Comparison of ENCODE assay signal across 14 cellular contexts in the genomic region with DNA sequence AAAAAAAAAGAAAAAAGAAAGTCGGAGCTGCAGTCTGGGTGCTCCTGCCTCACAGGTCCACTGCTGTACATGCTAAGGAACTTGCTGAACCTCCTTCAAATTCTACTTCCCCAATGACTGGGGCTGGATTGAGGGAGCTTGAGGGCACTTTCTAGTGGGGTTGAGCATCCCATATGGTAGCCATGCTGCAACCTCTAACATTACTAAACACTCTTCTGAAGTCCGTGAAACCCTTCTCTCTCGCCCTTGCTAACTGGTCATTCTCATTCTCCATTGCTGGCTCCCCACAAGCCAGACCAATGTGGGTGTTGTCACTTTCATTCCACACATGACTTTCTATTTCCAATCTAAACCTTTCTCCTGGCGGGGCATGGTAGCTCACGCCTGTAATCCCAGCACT. TPM values are rescaled to one million over a fixed set of nuclear protein-coding genes. Genes with fewer than 3 reads are reported as not detected.
A peak's percentile ranks its signal among the peaks of the same experiment; 100 is the strongest.
DNase-seq lines count a peak whose midpoint lies in the region; ATAC-seq, FAIRE-seq and TF ChIP-seq lines count a peak whose summit lies in the region.
"Had no signal": no experiment of that assay in that cellular context is flagged by ENCODE, and none has a peak within 500 bp of the region (broad histone marks: within the 10 kb centered on the region; RNA-seq: fewer than 3 reads in every experiment).

No MANE protein-coding gene starts in this region.

- no peak for DNase-seq in CD8-positive, alpha-beta T cell
- DNase-seq in GM12878 (ENCODE audit: low read depth, low spot score) (no peak), vagina (ENCODE audit: extremely low spot score in 2 of 2) (no peak)
- DNase-seq in stimulated activated naive CD4-positive, alpha-beta T cell (lab: John Stamatoyannopoulos, UW) = no peak
- no peak for DNase-seq in activated CD4-positive, CD25-positive, alpha-beta regulatory T cell treated with anti-CD3 and anti-CD28 coated beads, Interleukin-2, amount 50 U/mL, for 72 hours
- DNase-seq in activated CD8-positive, alpha-beta memory T cell treated with anti-CD3 and anti-CD28 coated beads, Interleukin-2, amount 50 U/mL, for 4 hours = no peak
- DNase-seq: activated CD8-positive, alpha-beta memory T cell treated with anti-CD3 and anti-CD28 coated beads for 24 hours; GF-D8; NCI-H1048; sigmoid colon had no signal

- H3K79me2 ChIP-seq in KMS-11 (ENCODE audit: insufficient read depth, low read depth) (peaks cover 17% of the 10 kb centered on the region; the same call in 1 of the 2 replicates), GM12878 (ENCODE audit: control insufficient read depth, insufficient read depth, low read length) (peaks cover 13% of the 10 kb centered on the region)

- H3K36me3 Mint-ChIP-seq in CD8-positive, alpha-beta T cell = peaks cover 47% of the 10 kb centered on the region
- H3K36me3 Mint-ChIP-seq in nephron (ENCODE audit: low read depth) = peaks cover 21% of the 10 kb centered on the region

- WGBS in GM12878 (ENCODE audit: insufficient coverage, insufficient replicate concordance, low lambda C conversion rate, missing lambda C conversion rate) = 78% methylated on average over 5 of the region's 5 CpGs

- H3K4me3 ChIP-seq in CD8-positive, alpha-beta T cell (ENCODE audit: low read depth, low read length) = no peak overlapping the region
- H3K4me3 ChIP-seq in KMS-11 (IDR thresholded peaks at IDR 0.05; ENCODE audit: insufficient read depth, low read depth, low read length) (no peak overlapping the region), GM12878 (peak overlapping the region; percentile 100), vagina (peak overlapping the region in 1 of 2 donors; percentile 98)

- no peak overlapping the region for H3K27ac ChIP-seq in CD8-positive, alpha-beta T cell (ENCODE audit: low read depth, low read length)
- H3K27ac ChIP-seq in KMS-11 (no peak overlapping the region), GM12878 (ENCODE audit: control insufficient read depth, insufficient read depth) (no peak overlapping the region), vagina (no peak overlapping the region)

- CTCF ChIA-PET in CD8-positive, alpha-beta T cell (lab: Charles Lee) = interaction anchor here (1.2 to 3.0 kb wide), 3 partner anchors 9 to 31 kb away, joined by 4 to 14 read pairs (median 4); no protein-coding TSS in a partner anchor
- CTCF ChIA-PET in GM12878 (lab: Yijun Ruan, JAX) = interaction anchor here (1.1 to 3.4 kb wide), 11 partner anchors 15 to 487 kb away, joined by 3 to 24 read pairs (median 7); partner anchors contain the start of genes CDC45, DGCR2 and SLC25A1

- no peak for TF ChIP-seq CTCF in CD8-positive, alpha-beta T cell (IDR thresholded peaks at IDR 0.05)
- TF ChIP-seq CTCF in KMS-11 (conservative IDR thresholded peaks at IDR 0.05; ENCODE audit: low read depth, low read length) (no peak), GM12878 (IDR thresholded peaks at IDR 0.05 in 2 of 3, conservative IDR thresholded peaks at IDR 0.05 in 1 of 3; ENCODE audit: control insufficient read depth in 2 of 3, extremely low read depth in 1 of 3, insufficient read depth in 1 of 3, low read depth in 3 of 3, low read length in 3 of 3) (no peak), nephron (IDR thresholded peaks at IDR 0.05; ENCODE audit: unreplicated experiment in 3 of 3) (no peak), vagina (IDR thresholded peaks at IDR 0.05) (no peak)

- H3K27me3 ChIP-seq in CD8-positive, alpha-beta T cell (ENCODE audit: insufficient read depth, low read length) = no peaks in the 10 kb centered on the region
- H3K27me3 ChIP-seq in KMS-11 (ENCODE audit: insufficient read depth, low read depth) (no peaks in the 10 kb centered on the region; the same call in 1 of the 2 replicates), GM12878 (replicated peaks in 1 of 2; ENCODE audit: control insufficient read depth in 2 of 2, insufficient read depth in 2 of 2, low read length in 1 of 2) (peaks cover 0 to 5% of the 10 kb centered on the region in 2 experiments; a peak in 2 of 4 replicates), vagina (no peaks in the 10 kb centered on the region)

- TF ChIP-seq EP300 in GM12878 (IDR thresholded peaks at IDR 0.05; ENCODE audit: borderline replicate concordance in 1 of 2, control insufficient read depth in 1 of 2, low read depth in 2 of 2, low read length in 2 of 2) = no peak

- H3K9ac ChIP-seq in KMS-11 (no peak overlapping the region), GM12878 (ENCODE audit: control insufficient read depth, insufficient read depth, low read length) (peak overlapping the region; percentile 82)

- ATAC-seq in CD8-positive, alpha-beta T cell = no peak
- no peak for ATAC-seq in GM12878

- SMC1A ChIA-PET in GM12878 (lab: Charles Lee; ENCODE audit: uncharacterized antibody, unreplicated experiment) = interaction anchor here (1.7 to 2.5 kb wide), 2 partner anchors 25 to 36 kb away, joined by 7 to 14 read pairs; partner anchors contain the start of gene SLC25A1

- no TSS peak for BruUV-seq in GM12878 (replicated peaks; lab: Mats Ljungman, UMichigan)

- no peak for TF ChIP-seq RAD21 in GM12878 (IDR thresholded peaks at IDR 0.05; ENCODE audit: insufficient read depth, low read depth, low read length)

- in situ Hi-C loops in GM12878 (cut with MboI) = no loop called here

- peaks cover 11% of the 10 kb centered on the region for H3K4me1 ChIP-seq in CD8-positive, alpha-beta T cell (ENCODE audit: insufficient read depth, low read length)
- H3K4me1 ChIP-seq in KMS-11 (ENCODE audit: low read depth, poor library complexity, severe bottlenecking) = peaks cover 10% of the 10 kb centered on the region
- H3K4me1 ChIP-seq in GM12878 (ENCODE audit: control insufficient read depth, insufficient read depth, low read length) = peaks cover 4% of the 10 kb centered on the region
- H3K4me1 ChIP-seq in vagina = peaks cover 19% of the 10 kb centered on the region

- RAD21 ChIA-PET in GM12878 (lab: Charles Lee; ENCODE audit: unreplicated experiment) = interaction anchor here (1.6 to 2.4 kb wide), 4 partner anchors 25 to 487 kb away, joined by 4 to 12 read pairs (median 9); no protein-coding TSS in a partner anchor

- H2AFZ ChIP-seq in KMS-11 (ENCODE audit: low read depth) = no peak overlapping the region
- no peak overlapping the region for H2AFZ ChIP-seq in GM12878 (ENCODE audit: control insufficient read depth, low read depth, low read length)

- H3K4me3 Mint-ChIP-seq in CD8-positive, alpha-beta T cell = peak overlapping the region; percentile 98
- peak overlapping the region; percentile 95 to 99 (median 95) for H3K4me3 Mint-ChIP-seq in nephron

- H4K20me1 ChIP-seq in KMS-11 (ENCODE audit: insufficient read depth) = no peaks in the 10 kb centered on the region
- H4K20me1 ChIP-seq in GM12878 (ENCODE audit: control insufficient read depth, insufficient read depth) = no peaks in the 10 kb centered on the region

- H3K27ac Mint-ChIP-seq in CD8-positive, alpha-beta T cell = no peak overlapping the region
- H3K27ac Mint-ChIP-seq in nephron = no peak overlapping the region

- intact Hi-C loops in CD8-positive, alpha-beta T cell (cut with DNase I, micrococcal nuclease) = loop anchor here in 1 of 2 experiments (10.0 kb wide), 1 partner anchor 972 kb away; the partner anchor contains the start of genes RANBP1 and TRMT2A
- intact Hi-C loops in GM12878 (cut with micrococcal nuclease; ENCODE audit: unreplicated experiment) (no loop called here), vagina (cut with DNase I) (no loop called here)

- H3K4me1 Mint-ChIP-seq in CD8-positive, alpha-beta T cell (ENCODE audit: low read depth) = peaks cover 21% of the 10 kb centered on the region
- H3K4me1 Mint-ChIP-seq in nephron = peaks cover 12% of the 10 kb centered on the region

- H3K4me2 ChIP-seq in KMS-11 (peak overlapping the region; percentile 57; the same call in 1 of the 2 replicates), GM12878 (ENCODE audit: control insufficient read depth, insufficient read depth) (peak overlapping the region; percentile 55)

- H3K9me3 Mint-ChIP-seq in CD8-positive, alpha-beta T cell = no peaks in the 10 kb centered on the region
- no peaks in the 10 kb centered on the region for H3K9me3 Mint-ChIP-seq in nephron

- H3K36me3 ChIP-seq in CD8-positive, alpha-beta T cell (ENCODE audit: insufficient read depth, low read length) = peaks cover 31% of the 10 kb centered on the region
- H3K36me3 ChIP-seq in KMS-11 (ENCODE audit: insufficient read depth) (no peaks in the 10 kb centered on the region; the same call in 1 of the 2 replicates), GM12878 (ENCODE audit: control insufficient read depth in 2 of 2, insufficient read depth in 2 of 2, low read length in 1 of 2) (peaks cover 9 to 14% of the 10 kb centered on the region in 2 experiments; a peak in 3 of 4 replicates), vagina (peaks cover 0 to 46% of the 10 kb centered on the region in 2 donors)

- POLR2A ChIA-PET in CD8-positive, alpha-beta T cell (lab: Charles Lee) = interaction anchor here (1.1 to 2.8 kb wide), 2 partner anchors 33 to 487 kb away, joined by 3 to 13 read pairs; no protein-coding TSS in a partner anchor
- POLR2A ChIA-PET in GM12878 (lab: Charles Lee) = interaction anchor here (2.0 kb wide), 1 partner anchor 22 kb away, joined by 7 read pairs; the partner anchor contains the start of gene DGCR2

- no peaks in the 10 kb centered on the region for H3K9me3 ChIP-seq in CD8-positive, alpha-beta T cell (ENCODE audit: low read length)
- no peaks in the 10 kb centered on the region for H3K9me3 ChIP-seq in GM12878 (replicated peaks; ENCODE audit: control insufficient read depth, insufficient read depth, low read length)
- H3K9me3 ChIP-seq in vagina = no peaks in the 10 kb centered on the region
- H3K9me3 ChIP-seq: sigmoid colon had no signal

- no peak for TF ChIP-seq POLR2A in GM12878 (IDR thresholded peaks at IDR 0.05; ENCODE audit: low read depth, low read length)
- TF ChIP-seq POLR2A in vagina (IDR thresholded peaks at IDR 0.05) = no peak

- no peak for FAIRE-seq in GM12878 (lab: Jason Lieb, UNC)
- FAIRE-seq: RCC 7860 had no signal

- peaks cover 9% of the 10 kb centered on the region for H3K27me3 Mint-ChIP-seq in CD8-positive, alpha-beta T cell (ENCODE audit: low read depth)
- H3K27me3 Mint-ChIP-seq in nephron (ENCODE audit: low read depth) = peaks cover 33% of the 10 kb centered on the region

RNA-seq across cellular contexts. Expression of gene ESS2, which starts 1.2 kb away (rescaled TPM):
- total RNA-seq in CD8-positive, alpha-beta T cell = 10 to 100 TPM; 62.5 to 65.5 TPM
- total RNA-seq in GM12878 (2013; cell fraction: nucleolus; rRNA removed) = 9.8 and 14.9 TPM in 2 replicates
- total RNA-seq in GM12878 (2014; rRNA removed) (12.5 and 13.5 TPM in 2 replicates), GM12878 (2014; rRNA removed; fragmentation: Illumina TruSeq; extraction: Trizol) (6.0 and 6.4 TPM in 2 replicates), GM12878 (2021) (17.9 and 18.3 TPM in 2 replicates), vagina (13.8 TPM)
- 4.2 TPM for polyA plus RNA-seq in GM12878 (2011; ENCODE audit: low read depth)
- polyA plus RNA-seq in GM12878 (2011; rRNA removed) (5.7 and 10.2 TPM in 2 replicates), GM12878 (2014; fragmentation: Illumina TruSeq; extraction: Trizol) (0.89 and 6.3 TPM in 2 replicates), GM12878 (2014; fragmentation: Nextera tagmentation; extraction: Ambion mirVana) (1 to 10 TPM in 1 of 2 experiments, under 1 TPM in 1; 0.14 to 1.0 TPM), GM12878 (2014; rRNA removed) (16.2 and 16.9 TPM in 2 replicates), GM12878 (2016; fragmentation: Nextera tagmentation; extraction: Ambion mirVana) (10 to 100 TPM; 14.2 to 15.0 TPM)
- polyA plus RNA-seq in GM12878 (2011; cell fraction: cytosol; rRNA removed) = 12.9 and 18.4 TPM in 2 replicates
- polyA plus RNA-seq in GM12878 (2011; cell fraction: nucleus; rRNA removed) = 17.2 and 24.5 TPM in 2 replicates
- 10.5 and 11.6 TPM in 2 replicates for polyA plus RNA-seq in GM12878 (2012)
- 2.9 and 7.7 TPM in 2 replicates for polyA minus RNA-seq in GM12878 (2011; rRNA and poly(A)+ RNA removed)
- 5.6 TPM in 2 replicates for polyA minus RNA-seq in GM12878 (2011; cell fraction: cytosol; rRNA and poly(A)+ RNA removed)
- polyA minus RNA-seq in GM12878 (2011; cell fraction: nucleus; rRNA and poly(A)+ RNA removed) = 3.7 and 6.9 TPM in 2 replicates

RNA-seq across cellular contexts. Expression of gene GSC2, which starts 6.9 kb away (rescaled TPM):
- total RNA-seq in CD8-positive, alpha-beta T cell = not detected
- total RNA-seq in GM12878 (2013; cell fraction: nucleolus; rRNA removed) = not detected in 2 replicates
- total RNA-seq in GM12878 (2014; rRNA removed) (not detected in 2 replicates), GM12878 (2014; rRNA removed; fragmentation: Illumina TruSeq; extraction: Trizol) (not detected in 2 replicates), GM12878 (2021) (not detected in 2 replicates), vagina (not detected)
- polyA plus RNA-seq in GM12878 (2011; ENCODE audit: low read depth) = not detected
- polyA plus RNA-seq in GM12878 (2011; rRNA removed) (not detected in 2 replicates), GM12878 (2014; fragmentation: Illumina TruSeq; extraction: Trizol) (not detected in 2 replicates), GM12878 (2014; fragmentation: Nextera tagmentation; extraction: Ambion mirVana) (not detected), GM12878 (2014; rRNA removed) (not detected in 2 replicates), GM12878 (2016; fragmentation: Nextera tagmentation; extraction: Ambion mirVana) (not detected)
- not detected in 2 replicates for polyA plus RNA-seq in GM12878 (2011; cell fraction: cytosol; rRNA removed)
- not detected in 2 replicates for polyA plus RNA-seq in GM12878 (2011; cell fraction: nucleus; rRNA removed)
- polyA plus RNA-seq in GM12878 (2012) = not detected in 2 replicates
- polyA minus RNA-seq in GM12878 (2011; rRNA and poly(A)+ RNA removed) = not detected in 2 replicates
- not detected in 2 replicates for polyA minus RNA-seq in GM12878 (2011; cell fraction: cytosol; rRNA and poly(A)+ RNA removed)
- not detected in 2 replicates for polyA minus RNA-seq in GM12878 (2011; cell fraction: nucleus; rRNA and poly(A)+ RNA removed)
- total RNA-seq: kidney epithelial cell, sigmoid colon had no signal
- polyA plus RNA-seq: sigmoid colon had no signal

RNA-seq across cellular contexts. Expression of gene TSSK2, which starts 12.1 kb away (rescaled TPM):
- under 1 TPM; 0.25 to 0.27 TPM for total RNA-seq in CD8-positive, alpha-beta T cell
- total RNA-seq in GM12878 (2013; cell fraction: nucleolus; rRNA removed) = not detected in 2 replicates
- 0.17 TPM in 1 of 2 replicates, not detected in the other for total RNA-seq in GM12878 (2014; rRNA removed)
- total RNA-seq in GM12878 (2014; rRNA removed; fragmentation: Illumina TruSeq; extraction: Trizol) = not detected in 2 replicates
- not detected in 2 replicates for total RNA-seq in GM12878 (2021)
- polyA plus RNA-seq in GM12878 (2011; ENCODE audit: low read depth) = not detected
- polyA plus RNA-seq in GM12878 (2011; rRNA removed) = not detected in 2 replicates
- polyA plus RNA-seq in GM12878 (2011; cell fraction: cytosol; rRNA removed) = not detected in 2 replicates
- polyA plus RNA-seq in GM12878 (2011; cell fraction: nucleus; rRNA removed) = not detected in 2 replicates
- not detected in 2 replicates for polyA plus RNA-seq in GM12878 (2012)
- 0.03 TPM in 1 of 2 replicates, not detected in the other for polyA plus RNA-seq in GM12878 (2014; fragmentation: Illumina TruSeq; extraction: Trizol)
- not detected for polyA plus RNA-seq in GM12878 (2014; fragmentation: Nextera tagmentation; extraction: Ambion mirVana)
- not detected in 2 replicates for polyA plus RNA-seq in GM12878 (2014; rRNA removed)
- not detected for polyA plus RNA-seq in GM12878 (2016; fragmentation: Nextera tagmentation; extraction: Ambion mirVana)
- polyA minus RNA-seq in GM12878 (2011; rRNA and poly(A)+ RNA removed) = not detected in 2 replicates
- not detected in 2 replicates for polyA minus RNA-seq in GM12878 (2011; cell fraction: cytosol; rRNA and poly(A)+ RNA removed)
- polyA minus RNA-seq in GM12878 (2011; cell fraction: nucleus; rRNA and poly(A)+ RNA removed) = not detected in 2 replicates
- total RNA-seq in vagina = not detected
- total RNA-seq: kidney epithelial cell, sigmoid colon had no signal

RNA-seq across cellular contexts. Expression of gene DGCR2, which starts 21.0 kb away (rescaled TPM):
- total RNA-seq in CD8-positive, alpha-beta T cell = 10 to 100 TPM; 29.6 to 32.4 TPM
- 36.2 and 39.9 TPM in 2 replicates for total RNA-seq in GM12878 (2013; cell fraction: nucleolus; rRNA removed)
- total RNA-seq in GM12878 (2014; rRNA removed) = 19.5 and 20.7 TPM in 2 replicates
- 7.6 and 10.2 TPM in 2 replicates for total RNA-seq in GM12878 (2014; rRNA removed; fragmentation: Illumina TruSeq; extraction: Trizol)
- total RNA-seq in GM12878 (2021) = 25.9 and 27.4 TPM in 2 replicates
- 7.8 TPM for polyA plus RNA-seq in GM12878 (2011; ENCODE audit: low read depth)
- polyA plus RNA-seq in GM12878 (2011; rRNA removed) = 7.2 and 14.5 TPM in 2 replicates
- 20.5 and 24.0 TPM in 2 replicates for polyA plus RNA-seq in GM12878 (2011; cell fraction: cytosol; rRNA removed)
- polyA plus RNA-seq in GM12878 (2011; cell fraction: nucleus; rRNA removed) = 20.9 and 26.4 TPM in 2 replicates
- 12.1 and 14.4 TPM in 2 replicates for polyA plus RNA-seq in GM12878 (2012)
- 12.0 and 14.5 TPM in 2 replicates for polyA plus RNA-seq in GM12878 (2014; fragmentation: Illumina TruSeq; extraction: Trizol)
- polyA plus RNA-seq in GM12878 (2014; fragmentation: Nextera tagmentation; extraction: Ambion mirVana) = under 1 TPM; 0.19 to 0.44 TPM
- 17.5 and 18.7 TPM in 2 replicates for polyA plus RNA-seq in GM12878 (2014; rRNA removed)
- polyA plus RNA-seq in GM12878 (2016; fragmentation: Nextera tagmentation; extraction: Ambion mirVana) = 10 to 100 TPM; 24.1 to 28.4 TPM
- polyA minus RNA-seq in GM12878 (2011; rRNA and poly(A)+ RNA removed) = 14.9 and 21.1 TPM in 2 replicates
- polyA minus RNA-seq in GM12878 (2011; cell fraction: cytosol; rRNA and poly(A)+ RNA removed) = 8.4 and 8.5 TPM in 2 replicates
- polyA minus RNA-seq in GM12878 (2011; cell fraction: nucleus; rRNA and poly(A)+ RNA removed) = 9.8 and 16.3 TPM in 2 replicates
- total RNA-seq in vagina = 66.3 TPM

RNA-seq across cellular contexts. Expression of gene SLC25A1, which starts 35.3 kb away (rescaled TPM):
- 10 to 100 TPM; 14.5 to 15.9 TPM for total RNA-seq in CD8-positive, alpha-beta T cell
- total RNA-seq in GM12878 (2013; cell fraction: nucleolus; rRNA removed) = 13.4 and 14.8 TPM in 2 replicates
- total RNA-seq in GM12878 (2014; rRNA removed) (64.5 and 75.9 TPM in 2 replicates), GM12878 (2014; rRNA removed; fragmentation: Illumina TruSeq; extraction: Trizol) (18.9 and 20.2 TPM in 2 replicates), GM12878 (2021) (79.0 and 90.6 TPM in 2 replicates), vagina (44.2 TPM)
- 30.4 TPM for polyA plus RNA-seq in GM12878 (2011; ENCODE audit: low read depth)
- polyA plus RNA-seq in GM12878 (2011; rRNA removed) (9.9 and 21.2 TPM in 2 replicates), GM12878 (2014; fragmentation: Illumina TruSeq; extraction: Trizol) (10.8 and 27.5 TPM in 2 replicates), GM12878 (2014; fragmentation: Nextera tagmentation; extraction: Ambion mirVana) (1 to 10 TPM; 2.3 to 7.8 TPM), GM12878 (2014; rRNA removed) (59.8 and 67.2 TPM in 2 replicates), GM12878 (2016; fragmentation: Nextera tagmentation; extraction: Ambion mirVana) (10 to 100 TPM; 33.2 to 75.3 TPM)
- polyA plus RNA-seq in GM12878 (2011; cell fraction: cytosol; rRNA removed) = 54.7 and 56.4 TPM in 2 replicates
- 41.4 and 46.8 TPM in 2 replicates for polyA plus RNA-seq in GM12878 (2011; cell fraction: nucleus; rRNA removed)
- polyA plus RNA-seq in GM12878 (2012) = 57.4 and 70.6 TPM in 2 replicates
- polyA minus RNA-seq in GM12878 (2011; rRNA and poly(A)+ RNA removed) = 17.8 and 31.0 TPM in 2 replicates
- 17.1 and 18.1 TPM in 2 replicates for polyA minus RNA-seq in GM12878 (2011; cell fraction: cytosol; rRNA and poly(A)+ RNA removed)
- polyA minus RNA-seq in GM12878 (2011; cell fraction: nucleus; rRNA and poly(A)+ RNA removed) = 8.6 and 17.0 TPM in 2 replicates
